ENCODE assay signal across 8 cellular contexts in genomic region chr6:152301806-152302568, GRCh38.
A peak's percentile ranks its signal among the peaks of the same experiment; 100 is the strongest.
DNase-seq lines count a peak whose midpoint lies in the region; ATAC-seq and TF ChIP-seq lines count a peak whose summit lies in the region.

No MANE protein-coding gene starts in this region.

- TF ChIP-seq POLR2A in GM18951 (IDR thresholded peaks at IDR 0.05; ENCODE audit: extremely low read depth, insufficient read depth, insufficient read length): peak; percentile 77
- peak; percentile 74 for TF ChIP-seq POLR2A in right lobe of liver (IDR thresholded peaks at IDR 0.05)

- H3K9me3 ChIP-seq in right lobe of liver: no peaks in the 10 kb centered on the region

- in situ Hi-C loops in GM18951 (cut with MboI; ENCODE audit: low sequenced_read_pairs, unreplicated experiment): no loop called here

- ATAC-seq in HG03175 (IDR thresholded peaks at IDR 0.05; ENCODE audit: unreplicated experiment): peak; percentile 94
- peak; percentile 89 to 94 (median 90) for ATAC-seq in right lobe of liver

- DNase-seq in AG09309 (ENCODE audit: low read depth) (no peak), NCI-H69 (lab: John Stamatoyannopoulos, UW) (peak; percentile 70), dorsolateral prefrontal cortex (peak; percentile 84 to 94 (median 92)), right lobe of liver (peak; percentile 91 to 94 (median 92))
- DNase-seq in activated CD4-positive, alpha-beta T cell treated with anti-CD3 and anti-CD28 coated beads, Interleukin-2, amount 50 U/mL, for 4 hours: peak; percentile 81 to 85
- peak; percentile 91 for DNase-seq in stimulated activated CD4-positive, alpha-beta T cell treated with anti-CD3 and anti-CD28 coated beads, Interleukin-4, amount 100 ng/mL, for 24 hours

- WGBS in right lobe of liver (ENCODE audit: insufficient coverage, low coverage, low lambda C conversion rate, missing lambda C conversion rate): under 1% methylated on average over 17 of the region's 42 CpGs

- peaks cover 0 to 45% (median 13%) of the 10 kb centered on the region in 4 donors for H3K4me1 ChIP-seq in right lobe of liver

- H3K36me3 ChIP-seq in right lobe of liver: no peaks in the 10 kb centered on the region

- intact Hi-C loops in dorsolateral prefrontal cortex (cut with DNase I) (loop anchor here in 1 of 2 donors (5.0 kb wide), 1 partner anchor 35 kb away; no protein-coding TSS in a partner anchor), right lobe of liver (cut with DNase I) (no loop called here)

- H3K27me3 ChIP-seq in dorsolateral prefrontal cortex (no peaks in the 10 kb centered on the region), right lobe of liver (no peaks in the 10 kb centered on the region)

- TF ChIP-seq CTCF in AG09309 (IDR thresholded peaks at IDR 0.05; ENCODE audit: control insufficient read depth, insufficient read depth, low read depth, low read length, missing control alignments) (peak; percentile 48), dorsolateral prefrontal cortex (IDR thresholded peaks at IDR 0.05 in 54 of 56, conservative IDR thresholded peaks at IDR 0.05 in 2 of 56; ENCODE audit: low read depth in 1 of 56, partially characterized antibody in 56 of 56) (peak; percentile 18 to 75 (median 60)), right lobe of liver (IDR thresholded peaks at IDR 0.05) (peak; percentile 54 to 57 (median 56))

- H3K27ac ChIP-seq in dorsolateral prefrontal cortex (peak overlapping the region; percentile 69 to 98 (median 93)), right lobe of liver (peak overlapping the region; percentile 83 to 96 (median 89))

- H3K4me3 ChIP-seq in AG09309 (ENCODE audit: control insufficient read depth, low read depth, low read length) (peak overlapping the region; percentile 73), dorsolateral prefrontal cortex (peak overlapping the region; percentile 57 to 90 (median 76)), right lobe of liver (peak overlapping the region; percentile 66 to 79 (median 67))
